35 cellular contexts compared by ENCODE assay signal in genomic region chr2:151267537-151267936, GRCh38.
"Had no signal": no experiment of that assay in that cellular context is flagged by ENCODE, and none has a peak within 500 bp of the region (broad histone marks: within the 10 kb centered on the region; RNA-seq: fewer than 3 reads in every experiment).

No MANE protein-coding gene starts in this region.

- DNase-seq: activated CD4-positive, alpha-beta memory T cell treated with anti-CD3 and anti-CD28 coated beads, Interleukin-2, amount 10 ng/mL, durations not matched to agents 7 days and 5 days; activated CD4-positive, alpha-beta T cell treated with anti-CD3 and anti-CD28 coated beads for 1 hour; activated CD4-positive, alpha-beta T cell treated with anti-CD3 and anti-CD28 coated beads for 36 hours; activated CD4-positive, alpha-beta T cell treated with anti-CD3 and anti-CD28 coated beads for 48 hours; activated CD4-positive, alpha-beta T cell treated with anti-CD3 and anti-CD28 coated beads, Interleukin-2, amount 10 ng/mL, durations not matched to agents 7 days and 5 days; activated CD4-positive, alpha-beta T cell treated with anti-CD3 and anti-CD28 coated beads, Interleukin-2, amount 50 U/mL, for 48 hours; activated CD4-positive, CD25-positive, alpha-beta regulatory T cell; activated CD8-positive, alpha-beta memory T cell treated with anti-CD3 and anti-CD28 coated beads for 24 hours; activated CD8-positive, alpha-beta memory T cell treated with anti-CD3 and anti-CD28 coated beads, Interleukin-2, amount 10 ng/mL, durations not matched to agents 7 days and 5 days; activated CD8-positive, alpha-beta memory T cell treated with anti-CD3 and anti-CD28 coated beads, Interleukin-2, amount 50 U/mL, for 48 hours; activated CD8-positive, alpha-beta T cell treated with anti-CD3 and anti-CD28 coated beads, Interleukin-2, amount 10 ng/mL, durations not matched to agents 7 days and 5 days; activated effector memory CD4-positive, alpha-beta T cell treated with Interleukin-2 at 50 U/mL for 16 hours; activated gamma-delta T cell; activated naive CD4-positive, alpha-beta T cell treated with Interleukin-2 at 50 U/mL for 16 hours; activated naive CD8-positive, alpha-beta T cell treated with anti-CD3 and anti-CD28 coated beads, Interleukin-2, amount 10 ng/mL, durations not matched to agents 7 days and 5 days; activated naive CD8-positive, alpha-beta T cell treated with anti-CD3 and anti-CD28 coated beads, Interleukin-2, amount 50 U/mL, for 24 hours; activated T-cell treated with anti-CD3 and anti-CD28 coated beads, Interleukin-2, amount 50 U/mL, for 24 hours; activated T-cell treated with anti-CD3 and anti-CD28 coated beads, Interleukin-2, amount 50 U/mL, for 48 hours; amygdala; anterior cingulate cortex; caudate nucleus; cerebellar nuclear complex; T-helper 1 cell; T-helper 2 cell; T-helper 9 cell had no signal

- H3K36me3 ChIP-seq: cardiac muscle cell had no signal

- H3K4me1 ChIP-seq: ascending aorta had no signal

- H3K27me3 ChIP-seq: ascending aorta, cardiac muscle cell had no signal

- H3K4me1 Mint-ChIP-seq: activated naive CD4-positive, alpha-beta T cell treated with anti-CD3 and anti-CD28 coated beads, Interleukin-2, amount 50 U/mL, for 24 hours; central memory CD8-positive, alpha-beta T cell had no signal

- ATAC-seq: activated CD4-positive, alpha-beta T cell treated with anti-CD3 and anti-CD28 coated beads for 36 hours; activated CD4-positive, CD25-positive, alpha-beta regulatory T cell treated with anti-CD3 and anti-CD28 coated beads, Interleukin-2, amount 50 U/mL, for 24 hours; activated CD8-positive, alpha-beta memory T cell treated with anti-CD3 and anti-CD28 coated beads, Interleukin-2, amount 10 ng/mL, durations not matched to agents 7 days and 5 days; activated CD8-positive, alpha-beta T cell treated with anti-CD3 and anti-CD28 coated beads, Interleukin-2, amount 10 ng/mL, durations not matched to agents 7 days and 5 days; activated naive CD8-positive, alpha-beta T cell treated with anti-CD3 and anti-CD28 coated beads, Interleukin-2, amount 50 U/mL, for 24 hours had no signal

- H3K4me3 ChIP-seq: ascending aorta, cardiac muscle cell had no signal

- H3K9me3 Mint-ChIP-seq: activated CD4-positive, alpha-beta memory T cell treated with anti-CD3 and anti-CD28 coated beads, Interleukin-2, amount 10 ng/mL, durations not matched to agents 7 days and 5 days; activated CD4-positive, alpha-beta T cell treated with anti-CD3 and anti-CD28 coated beads, Interleukin-2, amount 10 ng/mL, durations not matched to agents 7 days and 5 days; activated naive CD4-positive, alpha-beta T cell treated with anti-CD3 and anti-CD28 coated beads, Interleukin-2, amount 50 U/mL, for 24 hours; activated T-helper 2 cell treated with anti-CD3 and anti-CD28 coated beads, Interferon-gamma antibody, Interleukin-2, Interleukin-4, amounts not matched to agents 10 μg/mL and 5 μg/mL and 100 μg/mL, durations not matched to agents 14 hours and 24 hours and 36 hours; central memory CD8-positive, alpha-beta T cell; T-helper 1 cell treated with Interleukin-12 subunit alpha and Interleukin-12 subunit beta and Interleukin-4 antibody, amounts not matched to agents 30 μg/mL and 1 μg/mL, for 36 hours had no signal

- H3K36me3 Mint-ChIP-seq: brain had no signal

- H3K4me3 Mint-ChIP-seq: activated CD4-positive, alpha-beta memory T cell treated with anti-CD3 and anti-CD28 coated beads, Interleukin-2, amount 10 ng/mL, durations not matched to agents 7 days and 5 days; activated CD4-positive, alpha-beta T cell treated with anti-CD3 and anti-CD28 coated beads for 36 hours; activated CD4-positive, alpha-beta T cell treated with anti-CD3 and anti-CD28 coated beads, Interleukin-2, amount 10 ng/mL, durations not matched to agents 7 days and 5 days; activated CD8-positive, alpha-beta memory T cell treated with anti-CD3 and anti-CD28 coated beads, Interleukin-2, amount 10 ng/mL, durations not matched to agents 7 days and 5 days; activated CD8-positive, alpha-beta T cell treated with anti-CD3 and anti-CD28 coated beads, Interleukin-2, amount 10 ng/mL, durations not matched to agents 7 days and 5 days; activated naive CD4-positive, alpha-beta T cell treated with anti-CD3 and anti-CD28 coated beads, Interleukin-2, amount 50 U/mL, for 24 hours; activated naive CD8-positive, alpha-beta T cell; activated naive CD8-positive, alpha-beta T cell treated with anti-CD3 and anti-CD28 coated beads, Interleukin-2, amount 10 ng/mL, durations not matched to agents 7 days and 5 days; activated naive CD8-positive, alpha-beta T cell treated with anti-CD3 and anti-CD28 coated beads, Interleukin-2, amount 50 U/mL, for 24 hours; activated T-cell treated with anti-CD3 and anti-CD28 coated beads, Interleukin-2, amount 50 U/mL, for 24 hours; brain; central memory CD8-positive, alpha-beta T cell; T-helper 1 cell treated with Interleukin-12 subunit alpha and Interleukin-12 subunit beta and Interleukin-4 antibody, amounts not matched to agents 30 μg/mL and 1 μg/mL, for 36 hours; T-helper 2 cell treated with Interferon-gamma antibody and Interleukin-4, amounts not matched to agents 5 μg/mL and 100 μg/mL, for 36 hours had no signal

- H3K27ac Mint-ChIP-seq: activated CD4-positive, alpha-beta memory T cell treated with anti-CD3 and anti-CD28 coated beads, Interleukin-2, amount 10 ng/mL, durations not matched to agents 7 days and 5 days; activated CD4-positive, alpha-beta T cell treated with anti-CD3 and anti-CD28 coated beads for 36 hours; activated CD4-positive, alpha-beta T cell treated with anti-CD3 and anti-CD28 coated beads, Interleukin-2, amount 10 ng/mL, durations not matched to agents 7 days and 5 days; activated CD8-positive, alpha-beta memory T cell treated with anti-CD3 and anti-CD28 coated beads, Interleukin-2, amount 10 ng/mL, durations not matched to agents 7 days and 5 days; activated CD8-positive, alpha-beta T cell treated with anti-CD3 and anti-CD28 coated beads, Interleukin-2, amount 10 ng/mL, durations not matched to agents 7 days and 5 days; activated naive CD4-positive, alpha-beta T cell treated with anti-CD3 and anti-CD28 coated beads, Interleukin-2, amount 50 U/mL, for 24 hours; activated naive CD8-positive, alpha-beta T cell treated with anti-CD3 and anti-CD28 coated beads, Interleukin-2, amount 10 ng/mL, durations not matched to agents 7 days and 5 days; activated naive CD8-positive, alpha-beta T cell treated with anti-CD3 and anti-CD28 coated beads, Interleukin-2, amount 50 U/mL, for 24 hours; activated T-cell treated with anti-CD3 and anti-CD28 coated beads, Interleukin-2, amount 50 U/mL, for 24 hours; activated T-helper 2 cell treated with anti-CD3 and anti-CD28 coated beads, Interferon-gamma antibody, Interleukin-2, Interleukin-4, amounts not matched to agents 10 μg/mL and 5 μg/mL and 100 μg/mL, durations not matched to agents 14 hours and 24 hours and 36 hours; T-helper 1 cell treated with Interleukin-12 subunit alpha and Interleukin-12 subunit beta and Interleukin-4 antibody, amounts not matched to agents 30 μg/mL and 1 μg/mL, for 36 hours; T-helper 2 cell treated with Interferon-gamma antibody and Interleukin-4, amounts not matched to agents 5 μg/mL and 100 μg/mL, for 36 hours had no signal

- H3K9me3 ChIP-seq: ascending aorta had no signal

- H3K27me3 Mint-ChIP-seq: activated CD4-positive, alpha-beta memory T cell treated with anti-CD3 and anti-CD28 coated beads, Interleukin-2, amount 10 ng/mL, durations not matched to agents 7 days and 5 days; activated CD4-positive, alpha-beta T cell treated with anti-CD3 and anti-CD28 coated beads for 36 hours; activated CD4-positive, alpha-beta T cell treated with anti-CD3 and anti-CD28 coated beads, Interleukin-2, amount 10 ng/mL, durations not matched to agents 7 days and 5 days; activated CD8-positive, alpha-beta memory T cell treated with anti-CD3 and anti-CD28 coated beads, Interleukin-2, amount 10 ng/mL, durations not matched to agents 7 days and 5 days; activated naive CD4-positive, alpha-beta T cell treated with anti-CD3 and anti-CD28 coated beads, Interleukin-2, amount 50 U/mL, for 24 hours; activated naive CD8-positive, alpha-beta T cell; activated naive CD8-positive, alpha-beta T cell treated with anti-CD3 and anti-CD28 coated beads, Interleukin-2, amount 10 ng/mL, durations not matched to agents 7 days and 5 days; activated naive CD8-positive, alpha-beta T cell treated with anti-CD3 and anti-CD28 coated beads, Interleukin-2, amount 50 U/mL, for 24 hours; activated T-cell treated with anti-CD3 and anti-CD28 coated beads, Interleukin-2, amount 50 U/mL, for 24 hours; brain; central memory CD8-positive, alpha-beta T cell had no signal
